In the genomic region with DNA sequence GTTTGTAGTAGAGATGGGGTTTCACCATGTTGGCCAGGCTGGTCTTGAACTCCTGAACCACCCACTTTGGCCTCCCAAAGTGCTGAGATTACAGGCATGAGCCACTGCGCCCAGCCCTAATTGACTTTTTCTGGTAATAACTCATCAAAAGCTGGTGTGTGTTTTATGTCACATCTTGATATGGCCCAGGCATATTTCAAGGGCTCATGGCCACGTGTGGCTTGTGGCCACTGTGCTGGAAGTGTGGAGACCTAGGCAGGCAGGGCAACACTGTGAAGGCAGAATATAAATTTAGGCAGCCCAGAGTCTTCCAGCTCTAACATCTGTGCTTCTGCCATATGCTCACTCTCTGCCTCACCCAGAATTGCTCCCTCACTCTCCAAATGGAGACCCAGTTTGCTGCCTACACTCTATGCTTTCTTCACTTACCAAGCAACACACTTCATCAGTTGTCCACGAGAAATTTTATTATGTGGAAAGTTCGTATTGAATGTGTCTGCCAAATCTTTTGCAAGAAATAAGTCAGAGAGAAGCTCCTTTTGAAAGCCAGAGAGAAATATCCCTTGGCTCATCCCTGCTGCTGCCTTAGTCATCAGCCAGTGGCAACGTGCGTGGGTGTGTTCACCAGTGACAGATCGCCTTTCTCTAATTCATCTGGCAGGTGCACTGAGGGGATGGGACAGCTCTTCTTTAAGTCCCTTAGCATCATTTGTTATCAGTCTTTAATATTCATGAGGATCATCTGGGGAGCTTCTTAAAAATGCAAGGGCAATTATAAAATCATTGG, we compare ENCODE assay signal across 11 cellular contexts.
DNase-seq lines count a peak whose midpoint lies in the region; ATAC-seq, FAIRE-seq and TF ChIP-seq lines count a peak whose summit lies in the region.
"Had no signal": no experiment of that assay in that cellular context is flagged by ENCODE, and none has a peak within 500 bp of the region (broad histone marks: within the 10 kb centered on the region; RNA-seq: fewer than 3 reads in every experiment).

No MANE protein-coding gene starts in this region.

- H3K4me3 ChIP-seq in RWPE2 (ENCODE audit: severe bottlenecking) (no peak overlapping the region), heart left ventricle (no peak overlapping the region), small intestine (ENCODE audit: low read depth in 1 of 2, low read length in 2 of 2) (no peak overlapping the region)
- H3K4me3 ChIP-seq: HAP-1, hepatocyte had no signal

- H3K9me3 ChIP-seq in RWPE2 (ENCODE audit: severe bottlenecking) (no peaks in the 10 kb centered on the region), heart left ventricle (no peaks in the 10 kb centered on the region), small intestine (ENCODE audit: control insufficient read depth, low read depth) (no peaks in the 10 kb centered on the region)
- H3K9me3 ChIP-seq: HAP-1 had no signal

- no peak for TF ChIP-seq POLR2A in heart left ventricle (IDR thresholded peaks at IDR 0.05)

- H3K4me1 ChIP-seq in RWPE2 (ENCODE audit: insufficient read depth, poor library complexity, severe bottlenecking) (no peaks in the 10 kb centered on the region), heart left ventricle (peaks cover 0 to 38% (median 7%) of the 10 kb centered on the region in 12 donors), small intestine (ENCODE audit: control insufficient read depth in 2 of 2, insufficient read depth in 1 of 2, low read depth in 1 of 2, low read length in 1 of 2) (no peaks in the 10 kb centered on the region)
- H3K4me1 ChIP-seq: HAP-1 had no signal

- intact Hi-C loops in heart left ventricle (cut with DNase I) = no loop called here

- no peak for TF ChIP-seq CTCF in RWPE2 (IDR thresholded peaks at IDR 0.05; ENCODE audit: poor library complexity, severe bottlenecking)
- TF ChIP-seq CTCF in heart left ventricle (IDR thresholded peaks at IDR 0.05) = no peak

- H3K27me3 ChIP-seq in RWPE2 (ENCODE audit: insufficient read depth, poor library complexity, severe bottlenecking) (no peaks in the 10 kb centered on the region), heart left ventricle (no peaks in the 10 kb centered on the region), small intestine (ENCODE audit: control insufficient read depth in 2 of 2, insufficient read depth in 2 of 2, low read length in 2 of 2) (no peaks in the 10 kb centered on the region)
- H3K27me3 ChIP-seq: hepatocyte had no signal

- H3K27ac ChIP-seq in RWPE2 (ENCODE audit: poor library complexity, severe bottlenecking) (no peak overlapping the region), heart left ventricle (peak overlapping the region in 1 of 12 donors; percentile 24), small intestine (ENCODE audit: low read depth in 1 of 2, low read length in 1 of 2) (peak overlapping the region in 1 of 2 donors; percentile 32)
- H3K27ac ChIP-seq: hepatocyte had no signal

- ATAC-seq in RWPE2 (ENCODE audit: low read depth) (0 out of 3 replicates have a peak, but pooled peaks have one; percentile 23), heart left ventricle (peak in 2 of 4 donors; percentile 23 to 67), HG03565 (IDR thresholded peaks at IDR 0.05; ENCODE audit: unreplicated experiment) (no peak), GM21423 (IDR thresholded peaks at IDR 0.05; ENCODE audit: unreplicated experiment) (no peak)

- WGBS in heart left ventricle, 4 donors = 69 to 74% (median 71%) methylated on average over 7 of the region's 7 CpGs
- WGBS in small intestine, 3 donors = 62 to 68% (median 67%) methylated on average over 7 of the region's 7 CpGs

- no peak for FAIRE-seq in small intestine (lab: Jason Lieb, UNC)
- FAIRE-seq: colon had no signal

- no peaks in the 10 kb centered on the region for H3K36me3 ChIP-seq in RWPE2 (ENCODE audit: low read depth)
- no peaks in the 10 kb centered on the region for H3K36me3 ChIP-seq in heart left ventricle
- no peaks in the 10 kb centered on the region for H3K36me3 ChIP-seq in small intestine (ENCODE audit: control insufficient read depth in 2 of 2, insufficient read depth in 2 of 2, low read length in 2 of 2)
- H3K36me3 ChIP-seq: HAP-1 had no signal

- DNase-seq in activated CD4-positive, alpha-beta T cell treated with anti-CD3 and anti-CD28 coated beads for 4 hours = peak; percentile 32 to 47
- no peak for DNase-seq in activated CD4-positive, alpha-beta T cell treated with anti-CD3 and anti-CD28 coated beads for 1 hour
- no peak for DNase-seq in RWPE2 (ENCODE audit: low spot score)
- peak in 3 of 5 donors; percentile 20 to 65 (median 49) for DNase-seq in heart left ventricle
- DNase-seq in stimulated activated CD4-positive, alpha-beta T cell treated with anti-CD3 and anti-CD28 coated beads, TNF-alpha, amount 100 ng/mL, for 48 hours (ENCODE audit: low read depth in 3 of 3) = peak; percentile 39 to 57 (median 50)
- DNase-seq in small intestine = no peak

Comparison
In these comparisons a context has a peak if more than half of its experiments do, and no peak if none do; other contexts are left out.
1. DNase-seq: peak in activated CD4-positive, alpha-beta T cell treated with anti-CD3 and anti-CD28 coated beads for 4 hours (2 of 2), heart left ventricle (3 of 5) and stimulated activated CD4-positive, alpha-beta T cell treated with anti-CD3 and anti-CD28 coated beads, TNF-alpha, amount 100 ng/mL, for 48 hours (3 of 3); none in activated CD4-positive, alpha-beta T cell treated with anti-CD3 and anti-CD28 coated beads for 1 hour (single experiment), RWPE2 (single experiment) and small intestine (single experiment).